Comparison of ENCODE assay signal across 11 cellular contexts in genomic region chr6:4280721-4281120, GRCh38.
A peak's percentile ranks its signal among the peaks of the same experiment; 100 is the strongest.
DNase-seq lines count a peak whose midpoint lies in the region; ATAC-seq and TF ChIP-seq lines count a peak whose summit lies in the region.
"Had no signal": no experiment of that assay in that cellular context is flagged by ENCODE, and none has a peak within 500 bp of the region (broad histone marks: within the 10 kb centered on the region; RNA-seq: fewer than 3 reads in every experiment).

No MANE protein-coding gene starts in this region.

- no peaks in the 10 kb centered on the region for H3K9me2 ChIP-seq in hepatocyte (replicated peaks; ENCODE audit: insufficient read depth)

- H2AFZ ChIP-seq in hepatocyte, result no peak overlapping the region
- H2AFZ ChIP-seq: neural progenitor cell had no signal

- TF ChIP-seq POLR2A in adrenal gland (IDR thresholded peaks at IDR 0.05), result no peak

- H3K4me1 ChIP-seq in HEK293 (ENCODE audit: control insufficient read depth, insufficient read depth, low read length) (peaks cover 8% of the 10 kb centered on the region), adrenal gland (replicated peaks in 1 of 2) (peaks cover 4 to 7% of the 10 kb centered on the region in 2 donors), hepatocyte (ENCODE audit: insufficient read depth) (peaks cover 3% of the 10 kb centered on the region)
- no peaks in the 10 kb centered on the region for H3K4me1 ChIP-seq in CD8-positive, alpha-beta T cell (ENCODE audit: insufficient read depth, low read length)

- peaks cover 40% of the 10 kb centered on the region for H3K27me3 Mint-ChIP-seq in CD8-positive, alpha-beta T cell (ENCODE audit: low read depth)

- no peaks in the 10 kb centered on the region for H3K27me3 ChIP-seq in adrenal gland
- H3K27me3 ChIP-seq in hepatocyte, result no peaks in the 10 kb centered on the region
- peaks cover 3% of the 10 kb centered on the region for H3K27me3 ChIP-seq in CD8-positive, alpha-beta T cell (ENCODE audit: insufficient read depth, low read length)

- no peak overlapping the region for H3K27ac Mint-ChIP-seq in CD8-positive, alpha-beta T cell
- H3K27ac Mint-ChIP-seq: neural progenitor cell had no signal

- H3K36me3 Mint-ChIP-seq in CD8-positive, alpha-beta T cell, result no peaks in the 10 kb centered on the region
- H3K36me3 Mint-ChIP-seq: neural progenitor cell had no signal

- 38 to 60% (median 50%) methylated on average over 1 of the region's 1 CpG; no CpG with 5 or more reads in 1 of the 4 donors for WGBS in adrenal gland, 4 donors
- 67% methylated on average over 1 of the region's 1 CpG for WGBS in hepatocyte (ENCODE audit: low lambda C conversion rate, missing lambda C conversion rate)

- no peaks in the 10 kb centered on the region for H3K9me3 Mint-ChIP-seq in CD8-positive, alpha-beta T cell

- intact Hi-C loops in adrenal gland (cut with DNase I), result no loop called here
- intact Hi-C loops in CD8-positive, alpha-beta T cell (cut with DNase I, micrococcal nuclease), result no loop called here

- DNase-seq in AG04449 (ENCODE audit: low read depth, low spot score) (peak; percentile 83), adrenal gland (peak; percentile 28 to 88 (median 74)), hepatocyte (ENCODE audit: low spot score) (peak; percentile 55), NCI-H1930 (lab: John Stamatoyannopoulos, UW) (no peak), medulla oblongata (ENCODE audit: extremely low spot score) (no peak)
- no peak for DNase-seq in CD8-positive, alpha-beta T cell
- DNase-seq in activated CD4-positive, alpha-beta T cell treated with anti-CD3 and anti-CD28 coated beads for 1 hour, result no peak
- DNase-seq: hippocampal formation, NCI-H82 had no signal

- H3K36me3 ChIP-seq in HEK293 (ENCODE audit: control insufficient read depth in 2 of 2, insufficient read depth in 1 of 2, low read length in 2 of 2), result no peaks in the 10 kb centered on the region
- H3K36me3 ChIP-seq in adrenal gland (replicated peaks in 1 of 2), result no peaks in the 10 kb centered on the region
- no peaks in the 10 kb centered on the region for H3K36me3 ChIP-seq in hepatocyte (replicated peaks; ENCODE audit: insufficient read depth, low read depth)
- H3K36me3 ChIP-seq in CD8-positive, alpha-beta T cell (ENCODE audit: insufficient read depth, low read length), result no peaks in the 10 kb centered on the region
- H3K36me3 ChIP-seq: neural progenitor cell had no signal

- no peak overlapping the region for H3K4me2 ChIP-seq in hepatocyte
- H3K4me2 ChIP-seq: neural progenitor cell had no signal

- POLR2A ChIA-PET in AG04449 (lab: Yijun Ruan, JAX), result no interaction called here
- POLR2A ChIA-PET in HEK293 (lab: Yijun Ruan, JAX), result interaction anchor here (0.8 to 1.4 kb wide), 3 partner anchors 37 to 260 kb away, joined by 3 to 5 read pairs (median 3); a partner anchor contains a TSS
- POLR2A ChIA-PET in CD8-positive, alpha-beta T cell (lab: Charles Lee), result no interaction called here

- CTCF ChIA-PET in AG04449 (lab: Yijun Ruan, JAX) (interaction anchor here (2.2 to 2.4 kb wide), 2 partner anchors 10 to 27 kb away, joined by 7 to 13 read pairs; no protein-coding TSS in a partner anchor), HEK293 (lab: Yijun Ruan, JAX) (interaction anchor here (0.5 to 2.1 kb wide), 7 partner anchors 9 to 1779 kb away, joined by 3 to 6 read pairs (median 4); no protein-coding TSS in a partner anchor)
- CTCF ChIA-PET in CD8-positive, alpha-beta T cell (lab: Charles Lee), result no interaction called here

- no peak for TF ChIP-seq CTCF in AG04449 (IDR thresholded peaks at IDR 0.05; ENCODE audit: insufficient read depth, low read length, missing control alignments)
- no peak for TF ChIP-seq CTCF in HEK293 (tag by site-specific recombination; IDR thresholded peaks at IDR 0.05)
- TF ChIP-seq CTCF in adrenal gland (IDR thresholded peaks at IDR 0.05), result no peak
- TF ChIP-seq CTCF in hepatocyte (IDR thresholded peaks at IDR 0.05; ENCODE audit: poor library complexity), result no peak
- no peak for TF ChIP-seq CTCF in CD8-positive, alpha-beta T cell (IDR thresholded peaks at IDR 0.05)

- no peaks in the 10 kb centered on the region for H3K79me2 ChIP-seq in hepatocyte

- peaks cover 5% of the 10 kb centered on the region for H3K4me1 Mint-ChIP-seq in CD8-positive, alpha-beta T cell (ENCODE audit: low read depth)

- no peak overlapping the region for H3K27ac ChIP-seq in HEK293 (ENCODE audit: extremely low read depth, low read depth, low read length)
- no peak overlapping the region for H3K27ac ChIP-seq in adrenal gland
- no peak overlapping the region for H3K27ac ChIP-seq in hepatocyte
- H3K27ac ChIP-seq in CD8-positive, alpha-beta T cell (ENCODE audit: low read depth, low read length), result no peak overlapping the region
- H3K27ac ChIP-seq: neural progenitor cell had no signal

- no peak for ATAC-seq in CD8-positive, alpha-beta T cell

- H3K4me3 Mint-ChIP-seq in CD8-positive, alpha-beta T cell, result no peak overlapping the region
- H3K4me3 Mint-ChIP-seq: neural progenitor cell had no signal

- H3K9me3 ChIP-seq in HEK293 (ENCODE audit: control insufficient read depth, insufficient read depth, low read depth, low read length) (no peaks in the 10 kb centered on the region; the same call in 1 of the 2 replicates), adrenal gland (replicated peaks in 1 of 3) (no peaks in the 10 kb centered on the region), hepatocyte (ENCODE audit: low read depth) (no peaks in the 10 kb centered on the region)
- no peaks in the 10 kb centered on the region for H3K9me3 ChIP-seq in CD8-positive, alpha-beta T cell (ENCODE audit: low read length)

- H4K20me1 ChIP-seq in hepatocyte (ENCODE audit: insufficient read depth, poor library complexity, severe bottlenecking), result no peaks in the 10 kb centered on the region

- no peak overlapping the region for H3K4me3 ChIP-seq in AG04449 (ENCODE audit: low read depth, low read length)
- H3K4me3 ChIP-seq in HEK293 (ENCODE audit: low read depth, low read length), result no peak overlapping the region
- H3K4me3 ChIP-seq in adrenal gland, result no peak overlapping the region
- H3K4me3 ChIP-seq in hepatocyte, result no peak overlapping the region
- no peak overlapping the region for H3K4me3 ChIP-seq in CD8-positive, alpha-beta T cell (ENCODE audit: low read depth, low read length)
- H3K4me3 ChIP-seq: neural progenitor cell had no signal

TF ChIP-seq in HEK293, 187 proteins besides CTCF, POLR2A, EP300 and RAD21:
- TF ChIP-seq ZNF311 (tag by site-specific recombination; IDR thresholded peaks at IDR 0.05; ENCODE audit: borderline replicate concordance) (no peak), ZNF785 (tag by site-specific recombination; IDR thresholded peaks at IDR 0.05) (no peak), ZNF600 (tag by site-specific recombination; IDR thresholded peaks at IDR 0.05) (peak; percentile 47; the same call in 1 of the 2 replicates), ZNF398 (tag by site-specific recombination; IDR thresholded peaks at IDR 0.05) (peak; percentile 39; the same call in 1 of the 2 replicates), ZNF292 (tag by site-specific recombination; IDR thresholded peaks at IDR 0.05; ENCODE audit: borderline replicate concordance, low read depth) (no peak), ZNF530 (tag by site-specific recombination; IDR thresholded peaks at IDR 0.05; ENCODE audit: low read depth) (no peak), ZNF629 (tag by site-specific recombination; IDR thresholded peaks at IDR 0.05) (peak; percentile 27; the same call in 1 of the 2 replicates)
TF ChIP-seq in HEK293: peak in this region for 3.

Comparison
In these comparisons a context has a peak if more than half of its experiments do, and no peak if none do; other contexts are left out.
1. DNase-seq: peak in AG04449 (single experiment), adrenal gland (7 of 7) and hepatocyte (single experiment); none in NCI-H1930 (0 of 2), CD8-positive, alpha-beta T cell (0 of 7), activated CD4-positive, alpha-beta T cell treated with anti-CD3 and anti-CD28 coated beads for 1 hour (single experiment) and medulla oblongata (single experiment).